3 cellular contexts compared by ENCODE assay signal in genomic region chr20:36675545-36675944, GRCh38. TPM values are rescaled to one million over a fixed set of nuclear protein-coding genes. Genes with fewer than 3 reads are reported as not detected.
"Had no signal": no experiment of that assay in that cellular context is flagged by ENCODE, and none has a peak within 500 bp of the region (broad histone marks: within the 10 kb centered on the region; RNA-seq: fewer than 3 reads in every experiment).

No MANE protein-coding gene starts in this region.

RNA-seq across cellular contexts. Expression of gene SLA2, which starts 29.5 kb away (rescaled TPM):
- total RNA-seq: osteocyte, renal cortical epithelial cell, skeletal muscle tissue had no signal
